In genomic region chr10:17643339-17643754, GRCh38 we compare ENCODE assay signal across 8 cellular contexts. TPM values are rescaled to one million over a fixed set of nuclear protein-coding genes. Genes with fewer than 3 reads are reported as not detected.
DNase-seq lines count a peak whose midpoint lies in the region; ATAC-seq, FAIRE-seq and TF ChIP-seq lines count a peak whose summit lies in the region.

No MANE protein-coding gene starts in this region.

- CTCF ChIA-PET in CD8-positive, alpha-beta memory T cell (lab: Charles Lee): interaction anchor here (1.1 to 1.9 kb wide), 3 partner anchors 18 to 99 kb away, joined by 3 to 7 read pairs (median 5); no protein-coding TSS in a partner anchor

- FAIRE-seq in RCC 7860 (lab: Jason Lieb, UNC): peak; percentile 29

- H3K27me3 Mint-ChIP-seq in CD8-positive, alpha-beta memory T cell: peaks cover 0 to 2% of the 10 kb centered on the region in 2 donors

- H3K36me3 Mint-ChIP-seq in CD8-positive, alpha-beta memory T cell: peaks cover 1 to 16% (median 5%) of the 10 kb centered on the region in 3 donors

- peaks cover 37 to 61% (median 49%) of the 10 kb centered on the region in 3 donors for H3K4me1 Mint-ChIP-seq in CD8-positive, alpha-beta memory T cell

- peak overlapping the region; percentile 87 for H3K4me3 ChIP-seq in CD8-positive, alpha-beta memory T cell (ENCODE audit: low read length)
- H3K4me3 ChIP-seq in left lung: peak overlapping the region; percentile 66 to 84

- H3K27me3 ChIP-seq in CD8-positive, alpha-beta memory T cell (ENCODE audit: insufficient read depth, low read length, poor library complexity, severe bottlenecking): no peaks in the 10 kb centered on the region
- no peaks in the 10 kb centered on the region for H3K27me3 ChIP-seq in left lung

- no peak for TF ChIP-seq CTCF in left lung (IDR thresholded peaks at IDR 0.05)

- H3K27ac ChIP-seq in CD8-positive, alpha-beta memory T cell (ENCODE audit: low read depth, low read length): peak overlapping the region; percentile 96
- H3K27ac ChIP-seq in left lung (peak overlapping the region; percentile 96 to 98), temporal lobe (ENCODE audit: low read depth, low read length) (peak overlapping the region; percentile 96)

- peak overlapping the region; percentile 99 to 100 (median 100) for H3K27ac Mint-ChIP-seq in CD8-positive, alpha-beta memory T cell

- POLR2A ChIA-PET in CD8-positive, alpha-beta memory T cell (lab: Charles Lee): interaction anchor here (0.9 to 1.8 kb wide), 3 partner anchors 10 to 55 kb away, joined by 3 to 7 read pairs (median 3); no protein-coding TSS in a partner anchor

- H3K4me3 Mint-ChIP-seq in CD8-positive, alpha-beta memory T cell: peak overlapping the region; percentile 96 to 99 (median 99)

- ATAC-seq in GM19035 (IDR thresholded peaks at IDR 0.05; ENCODE audit: unreplicated experiment) (peak; percentile 39), HG03139 (IDR thresholded peaks at IDR 0.05; ENCODE audit: unreplicated experiment) (peak; percentile 15), left lung (peak; percentile 79)

- H3K9me3 Mint-ChIP-seq in CD8-positive, alpha-beta memory T cell: no peaks in the 10 kb centered on the region

- H3K36me3 ChIP-seq in CD8-positive, alpha-beta memory T cell (ENCODE audit: insufficient read depth, low read length): no peaks in the 10 kb centered on the region
- H3K36me3 ChIP-seq in left lung: no peaks in the 10 kb centered on the region

- no peaks in the 10 kb centered on the region for H3K9me3 ChIP-seq in CD8-positive, alpha-beta memory T cell (ENCODE audit: low read length)
- no peaks in the 10 kb centered on the region for H3K9me3 ChIP-seq in left lung

- intact Hi-C loops in left lung (cut with DNase I): no loop called here

- peaks cover 42% of the 10 kb centered on the region for H3K4me1 ChIP-seq in CD8-positive, alpha-beta memory T cell (ENCODE audit: insufficient read depth, low read length)
- H3K4me1 ChIP-seq in left lung: peaks cover 16 to 50% of the 10 kb centered on the region in 2 donors

- DNase-seq in CD8-positive, alpha-beta memory T cell: peak in 1 of 5 donors; percentile 12
- DNase-seq in RCC 7860 (ENCODE audit: low spot score) (peak; percentile 82), cerebellum (ENCODE audit: low spot score) (peak; percentile 76), left lung (peak; percentile 80 to 86), HT-29 (ENCODE audit: low spot score) (no peak)

RNA-seq across cellular contexts. Expression of gene STAM, which starts 0.6 kb away (rescaled TPM):
- 10 to 100 TPM; 18.5 to 22.3 TPM for total RNA-seq in CD8-positive, alpha-beta memory T cell
- polyA plus RNA-seq in CD8-positive, alpha-beta memory T cell: 7.8 TPM
- total RNA-seq in cerebellum (60.2 TPM), left lung (10 to 100 TPM; 36.4 to 42.3 TPM), temporal lobe (25.3 TPM)
- total RNA-seq in HT-29 (2014; rRNA removed; shearing (Covaris generic)): 10.7 and 21.5 TPM in 2 replicates

RNA-seq across cellular contexts. Expression of gene HACD1, which starts 26.2 kb away (rescaled TPM):
- total RNA-seq in CD8-positive, alpha-beta memory T cell: 1 to 10 TPM; 1.9 to 2.2 TPM
- polyA plus RNA-seq in CD8-positive, alpha-beta memory T cell: 1.1 TPM
- total RNA-seq in cerebellum (16.2 TPM), left lung (10 to 100 TPM; 45.1 to 47.0 TPM), temporal lobe (14.0 TPM)
- 28.9 and 35.8 TPM in 2 replicates for total RNA-seq in HT-29 (2014; rRNA removed; shearing (Covaris generic))

Comparison
In these comparisons a context has a peak if more than half of its experiments do, and no peak if none do; other contexts are left out.
1. ATAC-seq: peak in every context shown above with its lines; median percentile 79 in left lung; 39 in GM19035; 15 in HG03139.